Comparison of ENCODE assay signal across 21 cellular contexts in the genomic region with DNA sequence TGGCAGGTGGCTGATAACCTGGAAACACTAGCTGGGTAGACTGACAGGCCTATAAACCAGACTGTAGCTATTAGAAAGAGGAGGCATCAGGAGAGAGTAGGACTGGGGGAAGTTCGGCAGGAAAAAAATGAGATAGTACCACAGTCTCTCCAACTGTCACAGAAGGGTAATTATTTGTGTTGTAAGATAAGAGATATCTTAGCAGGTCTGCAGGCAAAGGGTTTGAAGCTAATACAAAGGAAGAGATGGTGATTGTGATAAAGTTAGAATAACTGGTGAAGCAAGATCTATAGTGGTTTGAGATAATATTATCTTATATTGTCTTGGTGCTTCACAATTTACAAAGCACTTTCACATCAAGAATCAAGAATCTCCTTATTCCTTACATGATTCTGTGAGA. TPM values are rescaled to one million over a fixed set of nuclear protein-coding genes. Genes with fewer than 3 reads are reported as not detected.
"Had no signal": no experiment of that assay in that cellular context is flagged by ENCODE, and none has a peak within 500 bp of the region (broad histone marks: within the 10 kb centered on the region; RNA-seq: fewer than 3 reads in every experiment).

No MANE protein-coding gene starts in this region.

- H3K4me1 ChIP-seq: heart left ventricle, tibial artery had no signal

- H3K9me3 ChIP-seq: heart left ventricle, tibial artery had no signal

- H3K4me3 Mint-ChIP-seq: activated CD4-positive, alpha-beta T cell treated with anti-CD3 and anti-CD28 coated beads, Interleukin-2, amount 10 ng/mL, durations not matched to agents 24 days and 14 days; activated T-helper 1 cell treated with anti-CD3 and anti-CD28 coated beads, Interleukin-12 subunit alpha, Interleukin-12 subunit beta, Interleukin-2, Interleukin-4 antibody, amounts not matched to agents 30 ng/mL and 10 ng/mL and 1 ng/mL, durations not matched to agents 14 hours and 24 hours and 36 hours; immature natural killer cell; natural killer cell treated with Interleukin-12 subunit alpha and Interleukin-12 subunit beta and Interleukin-15 and Interleukin-18, amount 100 ng/mL, for 72 hours had no signal

- H3K27me3 Mint-ChIP-seq: activated CD4-positive, alpha-beta T cell treated with anti-CD3 and anti-CD28 coated beads, Interleukin-2, amount 10 ng/mL, durations not matched to agents 24 days and 14 days; natural killer cell treated with Interleukin-12 subunit alpha and Interleukin-12 subunit beta and Interleukin-15 and Interleukin-18, amount 100 ng/mL, for 72 hours had no signal

- FAIRE-seq: frontal cortex, urothelium cell line had no signal

- ATAC-seq: heart left ventricle; natural killer cell treated with Interleukin-12 subunit alpha and Interleukin-12 subunit beta and Interleukin-15 and Interleukin-18, amount 100 ng/mL, for 72 hours had no signal

- H3K27ac ChIP-seq: brain microvascular endothelial cell, heart left ventricle, tibial artery had no signal

- H3K4me3 ChIP-seq: heart left ventricle, tibial artery had no signal

- H3K9me3 Mint-ChIP-seq: activated CD4-positive, alpha-beta T cell treated with anti-CD3 and anti-CD28 coated beads, Interleukin-2, amount 10 ng/mL, durations not matched to agents 24 days and 14 days; activated T-helper 1 cell treated with anti-CD3 and anti-CD28 coated beads, Interleukin-12 subunit alpha, Interleukin-12 subunit beta, Interleukin-2, Interleukin-4 antibody, amounts not matched to agents 30 ng/mL and 10 ng/mL and 1 ng/mL, durations not matched to agents 14 hours and 24 hours and 36 hours; immature natural killer cell; natural killer cell treated with Interleukin-12 subunit alpha and Interleukin-12 subunit beta and Interleukin-15 and Interleukin-18, amount 100 ng/mL, for 72 hours had no signal

- H3K27ac Mint-ChIP-seq: activated CD4-positive, alpha-beta T cell treated with anti-CD3 and anti-CD28 coated beads, Interleukin-2, amount 10 ng/mL, durations not matched to agents 24 days and 14 days; activated T-helper 1 cell treated with anti-CD3 and anti-CD28 coated beads, Interleukin-12 subunit alpha, Interleukin-12 subunit beta, Interleukin-2, Interleukin-4 antibody, amounts not matched to agents 30 ng/mL and 10 ng/mL and 1 ng/mL, durations not matched to agents 14 hours and 24 hours and 36 hours; natural killer cell treated with Interleukin-12 subunit alpha and Interleukin-12 subunit beta and Interleukin-15 and Interleukin-18, amount 100 ng/mL, for 72 hours had no signal

- H3K27me3 ChIP-seq: brain microvascular endothelial cell, heart left ventricle, tibial artery had no signal

- DNase-seq: activated CD4-positive, alpha-beta T cell treated with anti-CD3 and anti-CD28 coated beads, Interleukin-2, amount 10 ng/mL, durations not matched to agents 24 days and 14 days; activated CD4-positive, CD25-positive, alpha-beta regulatory T cell; activated naive CD4-positive, alpha-beta T cell; anterior cingulate cortex; brain microvascular endothelial cell; cerebellar nuclear complex; effector memory CD4-positive, alpha-beta T cell; heart left ventricle; immature natural killer cell; mesenchymal stem cell; occipital lobe; stimulated activated CD4-positive, alpha-beta T cell treated with anti-CD3 and anti-CD28 coated beads, Interleukin-15, amount 100 ng/mL, for 24 hours; stimulated activated CD4-positive, alpha-beta T cell treated with anti-CD3 and anti-CD28 coated beads, Interleukin-4, amount 100 ng/mL, for 1 hour; stimulated activated naive CD4-positive, alpha-beta T cell; tibial artery had no signal

- H3K36me3 ChIP-seq: brain microvascular endothelial cell had no signal

RNA-seq across cellular contexts. Expression of a gene that starts 49.8 kb away (rescaled TPM):
- total RNA-seq: activated CD4-positive, alpha-beta T cell treated with anti-CD3 and anti-CD28 coated beads, Interleukin-2, amount 10 ng/mL, durations not matched to agents 24 days and 14 days; activated T-helper 1 cell treated with anti-CD3 and anti-CD28 coated beads, Interleukin-12 subunit alpha, Interleukin-12 subunit beta, Interleukin-2, Interleukin-4 antibody, amounts not matched to agents 30 ng/mL and 10 ng/mL and 1 ng/mL, durations not matched to agents 14 hours and 24 hours and 36 hours; natural killer cell treated with Interleukin-12 subunit alpha and Interleukin-12 subunit beta and Interleukin-15 and Interleukin-18, amount 100 ng/mL, for 72 hours; occipital lobe; posterior vena cava; subcutaneous adipose tissue had no signal
- polyA plus RNA-seq: immature natural killer cell had no signal
